Comparison of ENCODE assay signal across 9 cellular contexts in the genomic region with DNA sequence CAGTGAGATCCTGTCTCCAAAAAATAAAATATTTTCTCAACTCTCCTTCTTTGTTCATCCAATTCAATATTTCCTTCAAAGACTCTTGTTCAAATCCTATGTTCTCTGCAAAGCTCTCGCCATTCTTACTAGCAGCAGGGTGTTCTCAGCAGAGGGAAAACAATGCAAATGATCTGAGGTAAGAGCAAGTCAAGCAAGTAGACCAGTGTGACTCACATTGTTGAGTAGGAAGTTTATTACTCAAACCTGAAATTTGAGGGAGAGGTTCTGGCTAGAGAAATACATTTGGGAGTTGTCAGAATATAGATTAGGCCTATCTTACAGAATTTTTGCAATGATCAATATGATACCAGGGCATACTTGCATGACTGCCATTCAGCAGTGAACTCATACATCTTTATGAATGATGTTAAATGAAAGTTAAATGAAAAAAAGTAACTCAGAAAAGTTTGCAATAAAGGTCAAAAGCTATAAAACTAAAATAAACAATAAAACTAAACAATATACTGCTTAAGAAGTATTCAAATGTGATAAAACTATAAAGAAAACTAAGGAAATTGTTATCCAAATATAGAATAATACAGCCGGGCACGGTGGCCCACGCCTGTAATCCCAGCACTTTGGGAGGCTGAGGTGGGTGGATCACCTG. TPM values are rescaled to one million over a fixed set of nuclear protein-coding genes. Genes with fewer than 3 reads are reported as not detected.
A peak's percentile ranks its signal among the peaks of the same experiment; 100 is the strongest.
DNase-seq lines count a peak whose midpoint lies in the region; ATAC-seq and TF ChIP-seq lines count a peak whose summit lies in the region.
"Had no signal": no experiment of that assay in that cellular context is flagged by ENCODE, and none has a peak within 500 bp of the region (broad histone marks: within the 10 kb centered on the region; RNA-seq: fewer than 3 reads in every experiment).

No MANE protein-coding gene starts in this region.

- ATAC-seq in GM18907 (IDR thresholded peaks at IDR 0.05; ENCODE audit: unreplicated experiment), result peak; percentile 58
- ATAC-seq in HG02798 (IDR thresholded peaks at IDR 0.05; ENCODE audit: poor library complexity, unreplicated experiment), result peak; percentile 68
- peak; percentile 96 for ATAC-seq in activated T-helper 17 cell treated with anti-CD3 and anti-CD28 coated beads, Interleukin-2, amount 50 U/mL, for 72 hours (replicated peaks)
- ATAC-seq in GM18498 (IDR thresholded peaks at IDR 0.05; ENCODE audit: unreplicated experiment), result no peak
- ATAC-seq: left cardiac atrium had no signal

- H3K4me1 Mint-ChIP-seq in activated T-helper 17 cell treated with anti-CD3 and anti-CD28 coated beads, Interleukin-2, amount 50 U/mL, for 72 hours, result peaks cover 33% of the 10 kb centered on the region
- H3K4me1 Mint-ChIP-seq in neural progenitor cell, result peaks cover 25% of the 10 kb centered on the region

- H2AFZ ChIP-seq in neural progenitor cell (replicated peaks), result no peak overlapping the region

- DNase-seq in neural progenitor cell (ENCODE audit: low spot score) (peak; percentile 6), AG08396 (ENCODE audit: low spot score) (no peak), NCI-H2081 treated with DMSO at 0.1 percent for 48 hours (lab: John Stamatoyannopoulos, UW) (no peak)
- DNase-seq: left cardiac atrium, NCI-H69 had no signal

- H3K79me2 ChIP-seq in neural progenitor cell (ENCODE audit: low read depth), result peaks cover 95% of the 10 kb centered on the region

- no peak overlapping the region for H3K27ac Mint-ChIP-seq in activated T-helper 17 cell treated with anti-CD3 and anti-CD28 coated beads, Interleukin-2, amount 50 U/mL, for 72 hours
- H3K27ac Mint-ChIP-seq in neural progenitor cell, result no peak overlapping the region

- H3K27me3 ChIP-seq in neural progenitor cell, result no peaks in the 10 kb centered on the region

- H3K27ac ChIP-seq in neural progenitor cell, result no peak overlapping the region

- H4K20me1 ChIP-seq in neural progenitor cell (ENCODE audit: low read depth), result peaks cover 52% of the 10 kb centered on the region

- H3K4me2 ChIP-seq in neural progenitor cell, result no peak overlapping the region

- H3K9me3 ChIP-seq in neural progenitor cell (ENCODE audit: low read depth), result no peaks in the 10 kb centered on the region

- no peak overlapping the region for H3K9ac ChIP-seq in neural progenitor cell

- H3K4me3 ChIP-seq in neural progenitor cell, result no peak overlapping the region

- peaks cover 21% of the 10 kb centered on the region for H3K4me1 ChIP-seq in neural progenitor cell

- H3K9me3 Mint-ChIP-seq in activated T-helper 17 cell treated with anti-CD3 and anti-CD28 coated beads, Interleukin-2, amount 50 U/mL, for 72 hours, result no peaks in the 10 kb centered on the region
- H3K9me3 Mint-ChIP-seq in neural progenitor cell, result no peaks in the 10 kb centered on the region

- H3F3A ChIP-seq in neural progenitor cell (ENCODE audit: low read depth), result peaks cover 20% of the 10 kb centered on the region

- no peaks in the 10 kb centered on the region for H3K27me3 Mint-ChIP-seq in activated T-helper 17 cell treated with anti-CD3 and anti-CD28 coated beads, Interleukin-2, amount 50 U/mL, for 72 hours
- no peaks in the 10 kb centered on the region for H3K27me3 Mint-ChIP-seq in neural progenitor cell (ENCODE audit: insufficient read depth, low read depth)

- no peak overlapping the region for H3K4me3 Mint-ChIP-seq in activated T-helper 17 cell treated with anti-CD3 and anti-CD28 coated beads, Interleukin-2, amount 50 U/mL, for 72 hours
- no peak overlapping the region for H3K4me3 Mint-ChIP-seq in neural progenitor cell

- H3K36me3 Mint-ChIP-seq in activated T-helper 17 cell treated with anti-CD3 and anti-CD28 coated beads, Interleukin-2, amount 50 U/mL, for 72 hours (ENCODE audit: low read depth), result peaks cover 18% of the 10 kb centered on the region
- peaks cover 17% of the 10 kb centered on the region for H3K36me3 Mint-ChIP-seq in neural progenitor cell

- H3K36me3 ChIP-seq in neural progenitor cell, result no peaks in the 10 kb centered on the region

- no peak for TF ChIP-seq CTCF in neural progenitor cell (IDR thresholded peaks at IDR 0.05)

RNA-seq across cellular contexts. Expression of a gene that starts 5.8 kb away (rescaled TPM):
- total RNA-seq in activated T-helper 17 cell treated with anti-CD3 and anti-CD28 coated beads, Interleukin-2, amount 50 U/mL, for 72 hours, result 10 to 100 TPM; 13.4 to 33.6 TPM
- total RNA-seq in neural progenitor cell (ENCODE audit: low replicate concordance), result 34.8 and 44.8 TPM in 2 replicates

RNA-seq across cellular contexts. Expression of a gene that starts 24.9 kb away (rescaled TPM):
- 10 to 100 TPM; 54.2 to 64.1 TPM for total RNA-seq in activated T-helper 17 cell treated with anti-CD3 and anti-CD28 coated beads, Interleukin-2, amount 50 U/mL, for 72 hours
- total RNA-seq in neural progenitor cell (ENCODE audit: low replicate concordance), result 80.2 and 128 TPM in 2 replicates
